In the genomic region with DNA sequence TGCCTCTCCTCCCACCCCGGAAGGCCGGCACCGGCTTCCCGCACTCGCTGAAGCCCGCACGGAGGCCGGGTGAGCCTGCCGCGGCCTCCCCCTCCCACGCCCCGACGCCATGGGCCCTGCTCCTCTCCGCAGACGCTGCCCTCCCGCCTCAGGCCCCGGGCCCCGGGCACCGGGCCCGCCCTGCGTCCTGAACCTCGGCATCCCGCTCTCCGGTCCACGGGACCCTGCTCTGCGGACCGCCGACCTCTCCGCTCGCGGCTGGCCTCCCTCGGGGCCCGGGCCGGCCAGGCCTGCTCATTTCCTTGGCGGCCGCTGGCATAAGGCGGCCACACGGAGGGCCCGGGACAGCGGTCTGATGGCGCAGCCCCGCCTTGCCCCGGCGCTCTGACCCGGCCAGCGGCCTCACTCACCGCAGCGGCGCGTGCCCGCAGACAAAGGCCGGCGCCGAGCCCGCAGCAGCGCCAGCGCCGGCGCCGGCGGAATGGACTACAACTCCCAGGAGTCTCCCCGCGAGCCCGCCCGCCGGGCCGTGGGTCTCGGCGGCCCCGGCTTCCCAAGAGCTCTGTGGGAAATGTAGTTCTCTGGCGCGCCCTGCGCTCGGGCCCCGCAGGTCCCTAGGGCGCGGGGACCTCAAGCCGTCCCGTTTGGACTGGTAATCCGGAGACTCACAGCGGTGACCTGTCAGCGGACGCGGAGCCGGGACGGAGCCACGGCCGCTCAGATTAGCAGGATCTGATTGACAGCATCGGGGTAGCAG, we compare ENCODE assay signal across 8 cellular contexts. TPM values are rescaled to one million over a fixed set of nuclear protein-coding genes. Genes with fewer than 3 reads are reported as not detected.
DNase-seq lines count a peak whose midpoint lies in the region; ATAC-seq and TF ChIP-seq lines count a peak whose summit lies in the region.

A gene with protein sequence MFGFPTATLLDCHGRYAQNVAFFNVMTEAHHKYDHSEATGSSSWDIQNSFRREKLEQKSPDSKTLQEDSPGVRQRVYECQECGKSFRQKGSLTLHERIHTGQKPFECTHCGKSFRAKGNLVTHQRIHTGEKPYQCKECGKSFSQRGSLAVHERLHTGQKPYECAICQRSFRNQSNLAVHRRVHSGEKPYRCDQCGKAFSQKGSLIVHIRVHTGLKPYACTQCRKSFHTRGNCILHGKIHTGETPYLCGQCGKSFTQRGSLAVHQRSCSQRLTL (minus strand): TSS at position 490 of the 757 bp plus-strand sequence. CDS start 2,748 bp downstream, outside the sequence.

- H3K9ac ChIP-seq in SK-N-SH, result peak within 1 kb of the TSS; percentile 84

- peaks cover 38% of the 10 kb centered on the region for H3K36me3 Mint-ChIP-seq in activated naive CD4-positive, alpha-beta T cell treated with anti-CD3 and anti-CD28 coated beads, Interleukin-2, amount 10 ng/mL, durations not matched to agents 7 days and 5 days

- peaks cover 8% of the 10 kb centered on the region; the same call in 1 of the 2 replicates for H3K79me2 ChIP-seq in SK-N-SH (ENCODE audit: insufficient read depth)

- peaks cover under 1 to 3% of the 10 kb centered on the region in 2 experiments; a peak in 2 of 4 replicates for H3K4me1 ChIP-seq in SK-N-SH (ENCODE audit: control insufficient read depth in 1 of 2, insufficient read depth in 2 of 2, low read depth in 1 of 2, low read length in 1 of 2)

- H3K36me3 ChIP-seq in KOPT-K1 (ENCODE audit: insufficient read depth, low read length), result peaks cover 31% of the 10 kb centered on the region
- peaks cover 30 to 44% of the 10 kb centered on the region in 2 experiments for H3K36me3 ChIP-seq in SK-N-SH (replicated peaks in 1 of 2; ENCODE audit: control insufficient read depth in 1 of 2, insufficient read depth in 2 of 2, low read length in 1 of 2)

- no peaks in the 10 kb centered on the region for H3K9me2 ChIP-seq in SK-N-SH

- H3K4me3 ChIP-seq in SK-N-SH (ENCODE audit: low read depth in 2 of 2, low read length in 1 of 2), result peak within 1 kb of the TSS; percentile 64 to 79

- CTCF ChIA-PET in SK-N-SH (lab: Yijun Ruan, JAX), result no interaction called here
- CTCF ChIA-PET in activated naive CD4-positive, alpha-beta T cell treated with anti-CD3 and anti-CD28 coated beads, Interleukin-2, amount 10 ng/mL, durations not matched to agents 7 days and 5 days (lab: Charles Lee), result interaction anchor here (1.4 kb wide), 1 partner anchor 41 kb away, joined by 4 read pairs; no protein-coding TSS in a partner anchor

- peak within 1 kb of the TSS; percentile 71 for H3K27ac ChIP-seq in KOPT-K1 (ENCODE audit: low read depth, low read length, poor library complexity, severe bottlenecking)
- H3K27ac ChIP-seq in SK-N-SH (ENCODE audit: low read depth in 2 of 2, low read length in 1 of 2), result peak within 1 kb of the TSS; percentile 2 to 76; a peak in 1 of 4 replicates
- H3K27ac ChIP-seq in substantia nigra (ENCODE audit: low read depth, low read length, poor library complexity, severe bottlenecking), result peak within 1 kb of the TSS; percentile 89

- WGBS in SK-N-SH (ENCODE audit: low lambda C conversion rate), result 6% methylated on average over 47 of the region's 89 CpGs

- H3K4me3 Mint-ChIP-seq in activated naive CD4-positive, alpha-beta T cell treated with anti-CD3 and anti-CD28 coated beads, Interleukin-2, amount 10 ng/mL, durations not matched to agents 7 days and 5 days, result peak within 1 kb of the TSS; percentile 85

- TF ChIP-seq EP300 in SK-N-SH (IDR thresholded peaks at IDR 0.05; ENCODE audit: borderline replicate concordance in 1 of 2, low read depth in 1 of 2, low read length in 1 of 2), result no peak

- no peak for TF ChIP-seq CTCF in SK-N-SH (IDR thresholded peaks at IDR 0.05)

- H3F3A ChIP-seq in SK-N-SH (replicated peaks; ENCODE audit: insufficient read depth), result peaks cover 4% of the 10 kb centered on the region

- peaks cover 32% of the 10 kb centered on the region for H3K9me3 Mint-ChIP-seq in activated naive CD4-positive, alpha-beta T cell treated with anti-CD3 and anti-CD28 coated beads, Interleukin-2, amount 10 ng/mL, durations not matched to agents 7 days and 5 days

- POLR2A ChIA-PET in SK-N-SH (lab: Yijun Ruan, JAX), result interaction anchor here (0.7 to 2.9 kb wide), 4 partner anchors 18 to 399 kb away, joined by 3 to 11 read pairs (median 6); a partner anchor contains a TSS

- H3K27me3 Mint-ChIP-seq in activated naive CD4-positive, alpha-beta T cell treated with anti-CD3 and anti-CD28 coated beads, Interleukin-2, amount 10 ng/mL, durations not matched to agents 7 days and 5 days, result peaks cover 21% of the 10 kb centered on the region

- no peaks in the 10 kb centered on the region for H3K27me3 ChIP-seq in SK-N-SH (ENCODE audit: insufficient read depth)

- H3K4me2 ChIP-seq in SK-N-SH, result peak within 1 kb of the TSS; percentile 82

- H3K9me3 ChIP-seq in KOPT-K1 (ENCODE audit: insufficient read depth, low read length, poor library complexity, severe bottlenecking) (peaks cover 44% of the 10 kb centered on the region), SK-N-SH (peaks cover 19% of the 10 kb centered on the region; the same call in 1 of the 2 replicates)

- DNase-seq in ELF-1 (ENCODE audit: low read depth, low spot score), result peak; percentile 90
- DNase-seq in SK-N-SH, result peak; percentile 96
- DNase-seq in activated naive CD4-positive, alpha-beta T cell treated with anti-CD3 and anti-CD28 coated beads, Interleukin-2, amount 10 ng/mL, durations not matched to agents 7 days and 5 days, result peak; percentile 86
- DNase-seq in globus pallidus (ENCODE audit: low spot score), result peak; percentile 88
- peak; percentile 29 to 91 (median 80) for DNase-seq in nucleus accumbens (lab: John Stamatoyannopoulos, UW)
- DNase-seq in substantia nigra (lab: John Stamatoyannopoulos, UW), result peak in 48 of 49 donors; percentile 43 to 91 (median 79)

- no peaks in the 10 kb centered on the region for H4K20me1 ChIP-seq in SK-N-SH (ENCODE audit: insufficient read depth)

- H3K27ac Mint-ChIP-seq in activated naive CD4-positive, alpha-beta T cell treated with anti-CD3 and anti-CD28 coated beads, Interleukin-2, amount 10 ng/mL, durations not matched to agents 7 days and 5 days, result peak within 1 kb of the TSS; percentile 82

- peak; percentile 100 for ATAC-seq in GM21825 (IDR thresholded peaks at IDR 0.05; ENCODE audit: unreplicated experiment)

- peak within 1 kb of the TSS; percentile 96 for H2AFZ ChIP-seq in SK-N-SH (ENCODE audit: low read depth)

- TF ChIP-seq RAD21 in SK-N-SH (IDR thresholded peaks at IDR 0.05; ENCODE audit: low read length), result no peak

- H3K4me1 Mint-ChIP-seq in activated naive CD4-positive, alpha-beta T cell treated with anti-CD3 and anti-CD28 coated beads, Interleukin-2, amount 10 ng/mL, durations not matched to agents 7 days and 5 days, result peaks cover 25% of the 10 kb centered on the region

TF ChIP-seq in SK-N-SH, 30 proteins besides CTCF, POLR2A, EP300 and RAD21 (continues in another document):
- TF ChIP-seq NRF1 (IDR thresholded peaks at IDR 0.05; ENCODE audit: low read depth, low read length) (peak; percentile 42), EZH2phosphoT487 (IDR thresholded peaks at IDR 0.05; ENCODE audit: borderline replicate concordance, low read depth) (no peak), POLR2AphosphoS5 (IDR thresholded peaks at IDR 0.05; ENCODE audit: low read depth, low read length) (no peak), CHD2 (IDR thresholded peaks at IDR 0.05; ENCODE audit: low read length, partially characterized antibody) (peak; percentile 91), ELF1 (IDR thresholded peaks at IDR 0.05) (0 out of 2 replicates have a peak, but pooled peaks have one; percentile 17), SIN3A (IDR thresholded peaks at IDR 0.05; ENCODE audit: borderline replicate concordance, low read depth, low read length) (no peak), RFX5 (IDR thresholded peaks at IDR 0.05; ENCODE audit: low read length) (no peak), GABPA (IDR thresholded peaks at IDR 0.05; ENCODE audit: low read depth) (peak; percentile 32; the same call in 1 of the 2 replicates), FOXJ3 (CRISPR knock-in tag; IDR thresholded peaks at IDR 0.05) (no peak)
- TF ChIP-seq, protein P1, sequence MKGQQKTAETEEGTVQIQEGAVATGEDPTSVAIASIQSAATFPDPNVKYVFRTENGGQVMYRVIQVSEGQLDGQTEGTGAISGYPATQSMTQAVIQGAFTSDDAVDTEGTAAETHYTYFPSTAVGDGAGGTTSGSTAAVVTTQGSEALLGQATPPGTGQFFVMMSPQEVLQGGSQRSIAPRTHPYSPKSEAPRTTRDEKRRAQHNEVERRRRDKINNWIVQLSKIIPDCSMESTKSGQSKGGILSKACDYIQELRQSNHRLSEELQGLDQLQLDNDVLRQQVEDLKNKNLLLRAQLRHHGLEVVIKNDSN (IDR thresholded peaks at IDR 0.05; ENCODE audit: borderline replicate concordance, low read depth), result no peak
- TF ChIP-seq, protein P2, sequence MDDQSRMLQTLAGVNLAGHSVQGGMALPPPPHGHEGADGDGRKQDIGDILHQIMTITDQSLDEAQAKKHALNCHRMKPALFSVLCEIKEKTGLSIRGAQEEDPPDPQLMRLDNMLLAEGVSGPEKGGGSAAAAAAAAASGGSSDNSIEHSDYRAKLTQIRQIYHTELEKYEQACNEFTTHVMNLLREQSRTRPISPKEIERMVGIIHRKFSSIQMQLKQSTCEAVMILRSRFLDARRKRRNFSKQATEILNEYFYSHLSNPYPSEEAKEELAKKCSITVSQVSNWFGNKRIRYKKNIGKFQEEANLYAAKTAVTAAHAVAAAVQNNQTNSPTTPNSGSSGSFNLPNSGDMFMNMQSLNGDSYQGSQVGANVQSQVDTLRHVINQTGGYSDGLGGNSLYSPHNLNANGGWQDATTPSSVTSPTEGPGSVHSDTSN (IDR thresholded peaks at IDR 0.05), result no peak
- TF ChIP-seq, protein P3, sequence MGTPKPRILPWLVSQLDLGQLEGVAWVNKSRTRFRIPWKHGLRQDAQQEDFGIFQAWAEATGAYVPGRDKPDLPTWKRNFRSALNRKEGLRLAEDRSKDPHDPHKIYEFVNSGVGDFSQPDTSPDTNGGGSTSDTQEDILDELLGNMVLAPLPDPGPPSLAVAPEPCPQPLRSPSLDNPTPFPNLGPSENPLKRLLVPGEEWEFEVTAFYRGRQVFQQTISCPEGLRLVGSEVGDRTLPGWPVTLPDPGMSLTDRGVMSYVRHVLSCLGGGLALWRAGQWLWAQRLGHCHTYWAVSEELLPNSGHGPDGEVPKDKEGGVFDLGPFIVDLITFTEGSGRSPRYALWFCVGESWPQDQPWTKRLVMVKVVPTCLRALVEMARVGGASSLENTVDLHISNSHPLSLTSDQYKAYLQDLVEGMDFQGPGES (IDR thresholded peaks at IDR 0.05; ENCODE audit: low read depth, low read length), result no peak

RNA-seq across cellular contexts. Expression of the gene that starts here (rescaled TPM):
- polyA plus RNA-seq in SK-N-SH (2012; rRNA removed), result 27.2 and 39.0 TPM in 2 replicates
- polyA plus RNA-seq in SK-N-SH (2012; cell fraction: cytosol; rRNA removed), result 35.7 and 36.3 TPM in 2 replicates
- polyA plus RNA-seq in SK-N-SH (2012; cell fraction: nucleus; rRNA removed), result 27.4 and 38.9 TPM in 2 replicates

Comparison
In these comparisons a context has a peak if more than half of its experiments do, and no peak if none do; other contexts are left out.
1. Peak in every context shown above with its lines: DNase-seq, ATAC-seq, H3K4me3 ChIP-seq and H3K27ac ChIP-seq.
2. H3K27ac ChIP-seq: peak in every context shown above with its lines; median percentile 89 in substantia nigra; 71 in KOPT-K1; 39 in SK-N-SH.